1 cellular context compared by ENCODE assay signal in genomic region chr22:31342389-31343125, GRCh38.
TF ChIP-seq lines count a peak whose summit lies in the region.

No MANE protein-coding gene starts in this region.

TF ChIP-seq in endothelial cell of umbilical vein, 7 proteins besides CTCF, POLR2A, EP300 and RAD21:
- TF ChIP-seq EZH2 (IDR thresholded peaks at IDR 0.05; ENCODE audit: borderline replicate concordance, low read depth, low read length, severe bottlenecking) (no peak), POLR2AphosphoS5 (IDR thresholded peaks at IDR 0.05; ENCODE audit: insufficient read depth, low read depth, low read length) (no peak), JUN (IDR thresholded peaks at IDR 0.05; ENCODE audit: borderline replicate concordance, insufficient read depth, insufficient read length, low read depth) (no peak), GATA2 (IDR thresholded peaks at IDR 0.05; ENCODE audit: insufficient read depth, insufficient read length, low read depth, low read length) (no peak), MYC (IDR thresholded peaks at IDR 0.05; ENCODE audit: low read depth, low read length) (no peak), FOS (IDR thresholded peaks at IDR 0.05; ENCODE audit: borderline replicate concordance, insufficient read depth, low read length) (no peak), MAX (IDR thresholded peaks at IDR 0.05; ENCODE audit: insufficient read depth, insufficient read length) (no peak)
